ENCODE assay signal across 1 cellular context in the genomic region with DNA sequence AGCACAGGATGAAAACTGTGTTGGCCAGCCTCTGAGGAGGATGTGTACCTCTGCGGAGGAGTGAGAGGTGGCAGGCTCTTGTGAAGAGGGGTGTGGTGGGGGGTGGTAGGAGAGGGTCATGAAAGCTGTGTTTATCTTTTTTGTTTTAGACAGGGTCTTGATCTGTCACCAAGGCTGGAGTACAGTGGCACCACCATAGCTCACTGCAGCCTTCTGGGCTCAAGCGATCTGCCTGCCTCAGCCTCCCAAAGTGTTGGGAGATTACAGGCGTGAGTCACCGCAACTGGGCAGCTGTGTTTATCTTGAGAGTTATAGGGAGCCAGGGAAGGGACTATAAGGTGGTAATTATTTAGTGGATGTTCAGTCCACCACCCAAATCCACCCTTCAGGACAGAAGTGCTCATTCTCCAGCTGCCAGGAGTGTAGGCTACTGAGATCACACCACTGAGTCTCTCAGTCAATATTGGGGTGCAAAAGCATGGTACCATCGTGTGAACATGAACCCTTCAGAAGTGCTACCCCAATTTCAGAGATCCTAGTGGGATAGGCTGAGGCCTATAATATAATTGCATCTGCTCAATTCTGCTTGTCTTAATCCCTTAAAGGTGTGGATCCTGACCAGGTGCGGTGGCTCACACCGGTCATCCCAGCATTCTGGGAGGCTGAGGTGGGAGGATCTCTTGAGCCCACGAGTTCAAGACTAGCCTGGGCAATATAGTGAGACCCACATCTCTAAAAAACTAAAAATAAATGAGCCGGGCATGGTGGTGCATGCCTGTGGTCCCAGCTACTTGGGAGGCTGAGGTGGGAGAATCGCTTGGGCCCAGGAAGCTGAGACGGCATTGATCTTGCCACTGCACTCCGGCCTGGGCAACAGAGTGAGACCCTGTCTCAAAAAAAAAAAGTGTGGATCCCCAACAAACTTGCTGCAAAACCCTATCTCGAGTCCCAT.
TF ChIP-seq lines count a peak whose summit lies in the region.

No MANE protein-coding gene starts in this region.

TF ChIP-seq in HEK293, 187 proteins besides CTCF, POLR2A, EP300 and RAD21 (continued from another document):
- TF ChIP-seq, protein P1, sequence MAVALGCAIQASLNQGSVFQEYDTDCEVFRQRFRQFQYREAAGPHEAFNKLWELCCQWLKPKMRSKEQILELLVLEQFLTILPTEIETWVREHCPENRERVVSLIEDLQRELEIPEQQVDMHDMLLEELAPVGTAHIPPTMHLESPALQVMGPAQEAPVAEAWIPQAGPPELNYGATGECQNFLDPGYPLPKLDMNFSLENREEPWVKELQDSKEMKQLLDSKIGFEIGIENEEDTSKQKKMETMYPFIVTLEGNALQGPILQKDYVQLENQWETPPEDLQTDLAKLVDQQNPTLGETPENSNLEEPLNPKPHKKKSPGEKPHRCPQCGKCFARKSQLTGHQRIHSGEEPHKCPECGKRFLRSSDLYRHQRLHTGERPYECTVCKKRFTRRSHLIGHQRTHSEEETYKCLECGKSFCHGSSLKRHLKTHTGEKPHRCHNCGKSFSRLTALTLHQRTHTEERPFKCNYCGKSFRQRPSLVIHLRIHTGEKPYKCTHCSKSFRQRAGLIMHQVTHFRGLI (tag by site-specific recombination; IDR thresholded peaks at IDR 0.05), result no peak
- TF ChIP-seq ZNF335 (tag by site-specific recombination; conservative IDR thresholded peaks at IDR 0.05), result no peak
- TF ChIP-seq, protein P2, sequence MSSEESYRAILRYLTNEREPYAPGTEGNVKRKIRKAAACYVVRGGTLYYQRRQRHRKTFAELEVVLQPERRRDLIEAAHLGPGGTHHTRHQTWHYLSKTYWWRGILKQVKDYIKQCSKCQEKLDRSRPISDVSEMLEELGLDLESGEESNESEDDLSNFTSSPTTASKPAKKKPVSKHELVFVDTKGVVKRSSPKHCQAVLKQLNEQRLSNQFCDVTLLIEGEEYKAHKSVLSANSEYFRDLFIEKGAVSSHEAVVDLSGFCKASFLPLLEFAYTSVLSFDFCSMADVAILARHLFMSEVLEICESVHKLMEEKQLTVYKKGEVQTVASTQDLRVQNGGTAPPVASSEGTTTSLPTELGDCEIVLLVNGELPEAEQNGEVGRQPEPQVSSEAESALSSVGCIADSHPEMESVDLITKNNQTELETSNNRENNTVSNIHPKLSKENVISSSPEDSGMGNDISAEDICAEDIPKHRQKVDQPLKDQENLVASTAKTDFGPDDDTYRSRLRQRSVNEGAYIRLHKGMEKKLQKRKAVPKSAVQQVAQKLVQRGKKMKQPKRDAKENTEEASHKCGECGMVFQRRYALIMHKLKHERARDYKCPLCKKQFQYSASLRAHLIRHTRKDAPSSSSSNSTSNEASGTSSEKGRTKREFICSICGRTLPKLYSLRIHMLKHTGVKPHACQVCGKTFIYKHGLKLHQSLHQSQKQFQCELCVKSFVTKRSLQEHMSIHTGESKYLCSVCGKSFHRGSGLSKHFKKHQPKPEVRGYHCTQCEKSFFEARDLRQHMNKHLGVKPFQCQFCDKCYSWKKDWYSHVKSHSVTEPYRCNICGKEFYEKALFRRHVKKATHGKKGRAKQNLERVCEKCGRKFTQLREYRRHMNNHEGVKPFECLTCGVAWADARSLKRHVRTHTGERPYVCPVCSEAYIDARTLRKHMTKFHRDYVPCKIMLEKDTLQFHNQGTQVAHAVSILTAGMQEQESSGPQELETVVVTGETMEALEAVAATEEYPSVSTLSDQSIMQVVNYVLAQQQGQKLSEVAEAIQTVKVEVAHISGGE (tag by site-specific recombination; conservative IDR thresholded peaks at IDR 0.05; ENCODE audit: low read depth), result no peak
- no peak for TF ChIP-seq ZXDB (tag by site-specific recombination; IDR thresholded peaks at IDR 0.05)
- TF ChIP-seq, protein P3, sequence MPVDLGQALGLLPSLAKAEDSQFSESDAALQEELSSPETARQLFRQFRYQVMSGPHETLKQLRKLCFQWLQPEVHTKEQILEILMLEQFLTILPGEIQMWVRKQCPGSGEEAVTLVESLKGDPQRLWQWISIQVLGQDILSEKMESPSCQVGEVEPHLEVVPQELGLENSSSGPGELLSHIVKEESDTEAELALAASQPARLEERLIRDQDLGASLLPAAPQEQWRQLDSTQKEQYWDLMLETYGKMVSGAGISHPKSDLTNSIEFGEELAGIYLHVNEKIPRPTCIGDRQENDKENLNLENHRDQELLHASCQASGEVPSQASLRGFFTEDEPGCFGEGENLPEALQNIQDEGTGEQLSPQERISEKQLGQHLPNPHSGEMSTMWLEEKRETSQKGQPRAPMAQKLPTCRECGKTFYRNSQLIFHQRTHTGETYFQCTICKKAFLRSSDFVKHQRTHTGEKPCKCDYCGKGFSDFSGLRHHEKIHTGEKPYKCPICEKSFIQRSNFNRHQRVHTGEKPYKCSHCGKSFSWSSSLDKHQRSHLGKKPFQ (tag by site-specific recombination; IDR thresholded peaks at IDR 0.05), result no peak
- TF ChIP-seq ZNF10 (tag by site-specific recombination; IDR thresholded peaks at IDR 0.05), result no peak
- TF ChIP-seq ZNF132 (tag by site-specific recombination; IDR thresholded peaks at IDR 0.05; ENCODE audit: borderline replicate concordance), result no peak
- no peak for TF ChIP-seq ZNF837 (tag by site-specific recombination; IDR thresholded peaks at IDR 0.05)
- TF ChIP-seq ZNF654 (tag by site-specific recombination; IDR thresholded peaks at IDR 0.05; ENCODE audit: low read depth), result no peak
- TF ChIP-seq, protein P4, sequence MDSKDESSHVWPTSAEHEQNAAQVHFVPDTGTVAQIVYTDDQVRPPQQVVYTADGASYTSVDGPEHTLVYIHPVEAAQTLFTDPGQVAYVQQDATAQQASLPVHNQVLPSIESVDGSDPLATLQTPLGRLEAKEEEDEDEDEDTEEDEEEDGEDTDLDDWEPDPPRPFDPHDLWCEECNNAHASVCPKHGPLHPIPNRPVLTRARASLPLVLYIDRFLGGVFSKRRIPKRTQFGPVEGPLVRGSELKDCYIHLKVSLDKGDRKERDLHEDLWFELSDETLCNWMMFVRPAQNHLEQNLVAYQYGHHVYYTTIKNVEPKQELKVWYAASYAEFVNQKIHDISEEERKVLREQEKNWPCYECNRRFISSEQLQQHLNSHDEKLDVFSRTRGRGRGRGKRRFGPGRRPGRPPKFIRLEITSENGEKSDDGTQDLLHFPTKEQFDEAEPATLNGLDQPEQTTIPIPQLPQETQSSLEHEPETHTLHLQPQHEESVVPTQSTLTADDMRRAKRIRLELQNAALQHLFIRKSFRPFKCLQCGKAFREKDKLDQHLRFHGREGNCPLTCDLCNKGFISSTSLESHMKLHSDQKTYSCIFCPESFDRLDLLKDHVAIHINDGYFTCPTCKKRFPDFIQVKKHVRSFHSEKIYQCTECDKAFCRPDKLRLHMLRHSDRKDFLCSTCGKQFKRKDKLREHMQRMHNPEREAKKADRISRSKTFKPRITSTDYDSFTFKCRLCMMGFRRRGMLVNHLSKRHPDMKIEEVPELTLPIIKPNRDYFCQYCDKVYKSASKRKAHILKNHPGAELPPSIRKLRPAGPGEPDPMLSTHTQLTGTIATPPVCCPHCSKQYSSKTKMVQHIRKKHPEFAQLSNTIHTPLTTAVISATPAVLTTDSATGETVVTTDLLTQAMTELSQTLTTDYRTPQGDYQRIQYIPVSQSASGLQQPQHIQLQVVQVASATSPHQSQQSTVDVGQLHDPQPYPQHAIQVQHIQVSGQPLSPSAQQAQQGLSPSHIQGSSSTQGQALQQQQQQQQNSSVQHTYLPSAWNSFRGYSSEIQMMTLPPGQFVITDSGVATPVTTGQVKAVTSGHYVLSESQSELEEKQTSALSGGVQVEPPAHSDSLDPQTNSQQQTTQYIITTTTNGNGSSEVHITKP (tag by site-specific recombination; IDR thresholded peaks at IDR 0.05), result peak; percentile 54
- peak; percentile 61 for TF ChIP-seq ZBTB17 (tag by site-specific recombination; IDR thresholded peaks at IDR 0.05)
- no peak for TF ChIP-seq GLI4 (tag by site-specific recombination; IDR thresholded peaks at IDR 0.05)
- no peak for TF ChIP-seq ZNF473 (tag by site-specific recombination; IDR thresholded peaks at IDR 0.05)
- TF ChIP-seq ZNF561 (tag by site-specific recombination; IDR thresholded peaks at IDR 0.05; ENCODE audit: borderline replicate concordance), result no peak
- TF ChIP-seq, protein P5, sequence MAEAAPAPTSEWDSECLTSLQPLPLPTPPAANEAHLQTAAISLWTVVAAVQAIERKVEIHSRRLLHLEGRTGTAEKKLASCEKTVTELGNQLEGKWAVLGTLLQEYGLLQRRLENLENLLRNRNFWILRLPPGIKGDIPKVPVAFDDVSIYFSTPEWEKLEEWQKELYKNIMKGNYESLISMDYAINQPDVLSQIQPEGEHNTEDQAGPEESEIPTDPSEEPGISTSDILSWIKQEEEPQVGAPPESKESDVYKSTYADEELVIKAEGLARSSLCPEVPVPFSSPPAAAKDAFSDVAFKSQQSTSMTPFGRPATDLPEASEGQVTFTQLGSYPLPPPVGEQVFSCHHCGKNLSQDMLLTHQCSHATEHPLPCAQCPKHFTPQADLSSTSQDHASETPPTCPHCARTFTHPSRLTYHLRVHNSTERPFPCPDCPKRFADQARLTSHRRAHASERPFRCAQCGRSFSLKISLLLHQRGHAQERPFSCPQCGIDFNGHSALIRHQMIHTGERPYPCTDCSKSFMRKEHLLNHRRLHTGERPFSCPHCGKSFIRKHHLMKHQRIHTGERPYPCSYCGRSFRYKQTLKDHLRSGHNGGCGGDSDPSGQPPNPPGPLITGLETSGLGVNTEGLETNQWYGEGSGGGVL (tag by site-specific recombination; IDR thresholded peaks at IDR 0.05), result 0 out of 2 replicates have a peak, but pooled peaks have one; percentile 22
- TF ChIP-seq ZNF354C (tag by site-specific recombination; IDR thresholded peaks at IDR 0.05; ENCODE audit: borderline replicate concordance, low read depth), result no peak
- peak; percentile 89 for TF ChIP-seq ZNF121 (tag by site-specific recombination; IDR thresholded peaks at IDR 0.05)
- no peak for TF ChIP-seq ZBTB48 (tag by site-specific recombination; IDR thresholded peaks at IDR 0.05)
- TF ChIP-seq EGR2 (tag by site-specific recombination; IDR thresholded peaks at IDR 0.05; ENCODE audit: low read depth), result no peak
- TF ChIP-seq ZNF214 (tag by site-specific recombination; IDR thresholded peaks at IDR 0.05; ENCODE audit: borderline replicate concordance), result no peak
